In the genomic region with DNA sequence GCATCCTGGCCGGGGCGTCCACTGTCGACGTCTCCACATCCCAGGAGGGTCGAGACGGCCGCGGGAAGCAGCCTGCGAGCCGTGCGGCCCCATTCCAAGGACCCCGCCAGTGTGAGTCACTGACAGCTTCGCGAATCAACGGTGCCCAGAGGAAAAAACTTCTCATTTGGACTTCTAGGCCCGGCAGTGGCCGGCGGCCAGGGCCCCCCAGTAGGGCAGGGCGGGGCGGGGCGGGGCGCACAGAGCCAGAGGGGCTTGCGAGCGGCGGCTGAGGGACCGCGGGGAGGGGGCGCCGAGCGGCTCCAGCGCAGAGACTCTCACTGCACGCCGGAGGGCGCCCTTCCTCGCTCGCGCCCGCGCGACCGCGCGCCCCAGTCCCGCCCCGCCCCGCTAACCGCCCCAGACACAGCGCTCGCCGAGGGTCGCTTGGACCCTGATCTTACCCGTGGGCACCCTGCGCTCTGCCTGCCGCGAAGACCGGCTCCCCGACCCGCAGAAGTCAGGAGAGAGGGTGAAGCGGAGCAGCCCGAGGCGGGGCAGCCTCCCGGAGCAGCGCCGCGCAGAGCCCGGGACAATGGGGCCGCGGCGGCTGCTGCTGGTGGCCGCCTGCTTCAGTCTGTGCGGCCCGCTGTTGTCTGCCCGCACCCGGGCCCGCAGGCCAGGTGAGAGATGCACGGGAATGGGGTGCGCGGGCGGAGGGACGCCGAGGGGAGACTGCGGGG, we compare ENCODE assay signal across 1 cellular context.
TF ChIP-seq lines count a peak whose summit lies in the region.

TSS of gene F2R (plus strand) at position 393 of the 722 bp plus-strand sequence. CDS start at position 575, 182 bp downstream.

TF ChIP-seq in HepG2, 621 proteins besides CTCF, POLR2A, EP300 and RAD21 (continued from another document and continues in another):
- TF ChIP-seq, protein P1, sequence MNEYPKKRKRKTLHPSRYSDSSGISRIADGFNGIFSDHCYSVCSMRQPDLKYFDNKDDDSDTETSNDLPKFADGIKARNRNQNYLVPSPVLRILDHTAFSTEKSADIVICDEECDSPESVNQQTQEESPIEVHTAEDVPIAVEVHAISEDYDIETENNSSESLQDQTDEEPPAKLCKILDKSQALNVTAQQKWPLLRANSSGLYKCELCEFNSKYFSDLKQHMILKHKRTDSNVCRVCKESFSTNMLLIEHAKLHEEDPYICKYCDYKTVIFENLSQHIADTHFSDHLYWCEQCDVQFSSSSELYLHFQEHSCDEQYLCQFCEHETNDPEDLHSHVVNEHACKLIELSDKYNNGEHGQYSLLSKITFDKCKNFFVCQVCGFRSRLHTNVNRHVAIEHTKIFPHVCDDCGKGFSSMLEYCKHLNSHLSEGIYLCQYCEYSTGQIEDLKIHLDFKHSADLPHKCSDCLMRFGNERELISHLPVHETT (CRISPR knock-in tag; conservative IDR thresholded peaks at IDR 0.05), result no peak
- TF ChIP-seq, protein P2, sequence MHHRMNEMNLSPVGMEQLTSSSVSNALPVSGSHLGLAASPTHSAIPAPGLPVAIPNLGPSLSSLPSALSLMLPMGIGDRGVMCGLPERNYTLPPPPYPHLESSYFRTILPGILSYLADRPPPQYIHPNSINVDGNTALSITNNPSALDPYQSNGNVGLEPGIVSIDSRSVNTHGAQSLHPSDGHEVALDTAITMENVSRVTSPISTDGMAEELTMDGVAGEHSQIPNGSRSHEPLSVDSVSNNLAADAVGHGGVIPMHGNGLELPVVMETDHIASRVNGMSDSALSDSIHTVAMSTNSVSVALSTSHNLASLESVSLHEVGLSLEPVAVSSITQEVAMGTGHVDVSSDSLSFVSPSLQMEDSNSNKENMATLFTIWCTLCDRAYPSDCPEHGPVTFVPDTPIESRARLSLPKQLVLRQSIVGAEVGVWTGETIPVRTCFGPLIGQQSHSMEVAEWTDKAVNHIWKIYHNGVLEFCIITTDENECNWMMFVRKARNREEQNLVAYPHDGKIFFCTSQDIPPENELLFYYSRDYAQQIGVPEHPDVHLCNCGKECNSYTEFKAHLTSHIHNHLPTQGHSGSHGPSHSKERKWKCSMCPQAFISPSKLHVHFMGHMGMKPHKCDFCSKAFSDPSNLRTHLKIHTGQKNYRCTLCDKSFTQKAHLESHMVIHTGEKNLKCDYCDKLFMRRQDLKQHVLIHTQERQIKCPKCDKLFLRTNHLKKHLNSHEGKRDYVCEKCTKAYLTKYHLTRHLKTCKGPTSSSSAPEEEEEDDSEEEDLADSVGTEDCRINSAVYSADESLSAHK (CRISPR knock-in tag; IDR thresholded peaks at IDR 0.05; ENCODE audit: borderline replicate concordance), result no peak
- TF ChIP-seq TCF7L2 (IDR thresholded peaks at IDR 0.05; ENCODE audit: low read depth, low read length) (no peak), EEA1 (CRISPR knock-in tag; IDR thresholded peaks at IDR 0.05; ENCODE audit: borderline replicate concordance) (no peak), SIX1 (CRISPR knock-in tag; IDR thresholded peaks at IDR 0.05; ENCODE audit: borderline replicate concordance) (no peak), PRDM10 (CRISPR knock-in tag; IDR thresholded peaks at IDR 0.05; ENCODE audit: low read depth) (no peak), ZSCAN29 (CRISPR knock-in tag; conservative IDR thresholded peaks at IDR 0.05) (no peak), ARHGAP35 (CRISPR knock-in tag; IDR thresholded peaks at IDR 0.05; ENCODE audit: borderline replicate concordance) (no peak; the same call in 1 of the 2 replicates), DPF2 (CRISPR knock-in tag; IDR thresholded peaks at IDR 0.05; ENCODE audit: borderline replicate concordance, low read depth) (0 out of 2 replicates have a peak, but pooled peaks have one; percentile 20), SRY (CRISPR knock-in tag; IDR thresholded peaks at IDR 0.05) (peak; percentile 55; the same call in 1 of the 2 replicates), ZNF724P (CRISPR knock-in tag; IDR thresholded peaks at IDR 0.05; ENCODE audit: borderline replicate concordance) (no peak), REPIN1 (CRISPR knock-in tag; IDR thresholded peaks at IDR 0.05; ENCODE audit: borderline replicate concordance, low read depth) (peak; percentile 69; the same call in 1 of the 2 replicates), NFIC (IDR thresholded peaks at IDR 0.05; ENCODE audit: low read length) (no peak), NKX3-1 (CRISPR knock-in tag; IDR thresholded peaks at IDR 0.05) (no peak), ZNF20 (CRISPR knock-in tag; IDR thresholded peaks at IDR 0.05) (no peak), FIP1L1 (IDR thresholded peaks at IDR 0.05; ENCODE audit: borderline replicate concordance, insufficient read depth, low read depth, low read length) (no peak), MIXL1 (CRISPR knock-in tag; IDR thresholded peaks at IDR 0.05) (no peak), ZBTB34 (CRISPR knock-in tag; IDR thresholded peaks at IDR 0.05) (0 out of 2 replicates have a peak, but pooled peaks have one; percentile 35), ZBTB20 (CRISPR knock-in tag; IDR thresholded peaks at IDR 0.05; ENCODE audit: borderline replicate concordance, low read depth) (no peak), SSRP1 (CRISPR knock-in tag; IDR thresholded peaks at IDR 0.05) (no peak), ZBTB3 (CRISPR knock-in tag; IDR thresholded peaks at IDR 0.05; ENCODE audit: borderline replicate concordance, low read depth) (no peak), MATR3 (CRISPR knock-in tag; IDR thresholded peaks at IDR 0.05) (no peak), MYNN (CRISPR knock-in tag; IDR thresholded peaks at IDR 0.05; ENCODE audit: low read depth) (no peak), THAP11 (CRISPR knock-in tag; IDR thresholded peaks at IDR 0.05) (no peak), FOXA1 (IDR thresholded peaks at IDR 0.05) (no peak), FOXA1 (CRISPR knock-in tag; IDR thresholded peaks at IDR 0.05) (no peak), PRPF4 (IDR thresholded peaks at IDR 0.05; ENCODE audit: low read depth, low read length, poor library complexity, severe bottlenecking) (no peak)
- TF ChIP-seq, protein P3, sequence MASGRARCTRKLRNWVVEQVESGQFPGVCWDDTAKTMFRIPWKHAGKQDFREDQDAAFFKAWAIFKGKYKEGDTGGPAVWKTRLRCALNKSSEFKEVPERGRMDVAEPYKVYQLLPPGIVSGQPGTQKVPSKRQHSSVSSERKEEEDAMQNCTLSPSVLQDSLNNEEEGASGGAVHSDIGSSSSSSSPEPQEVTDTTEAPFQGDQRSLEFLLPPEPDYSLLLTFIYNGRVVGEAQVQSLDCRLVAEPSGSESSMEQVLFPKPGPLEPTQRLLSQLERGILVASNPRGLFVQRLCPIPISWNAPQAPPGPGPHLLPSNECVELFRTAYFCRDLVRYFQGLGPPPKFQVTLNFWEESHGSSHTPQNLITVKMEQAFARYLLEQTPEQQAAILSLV (CRISPR knock-in tag; IDR thresholded peaks at IDR 0.05; ENCODE audit: borderline replicate concordance), result peak; percentile 82
- TF ChIP-seq, protein P4, sequence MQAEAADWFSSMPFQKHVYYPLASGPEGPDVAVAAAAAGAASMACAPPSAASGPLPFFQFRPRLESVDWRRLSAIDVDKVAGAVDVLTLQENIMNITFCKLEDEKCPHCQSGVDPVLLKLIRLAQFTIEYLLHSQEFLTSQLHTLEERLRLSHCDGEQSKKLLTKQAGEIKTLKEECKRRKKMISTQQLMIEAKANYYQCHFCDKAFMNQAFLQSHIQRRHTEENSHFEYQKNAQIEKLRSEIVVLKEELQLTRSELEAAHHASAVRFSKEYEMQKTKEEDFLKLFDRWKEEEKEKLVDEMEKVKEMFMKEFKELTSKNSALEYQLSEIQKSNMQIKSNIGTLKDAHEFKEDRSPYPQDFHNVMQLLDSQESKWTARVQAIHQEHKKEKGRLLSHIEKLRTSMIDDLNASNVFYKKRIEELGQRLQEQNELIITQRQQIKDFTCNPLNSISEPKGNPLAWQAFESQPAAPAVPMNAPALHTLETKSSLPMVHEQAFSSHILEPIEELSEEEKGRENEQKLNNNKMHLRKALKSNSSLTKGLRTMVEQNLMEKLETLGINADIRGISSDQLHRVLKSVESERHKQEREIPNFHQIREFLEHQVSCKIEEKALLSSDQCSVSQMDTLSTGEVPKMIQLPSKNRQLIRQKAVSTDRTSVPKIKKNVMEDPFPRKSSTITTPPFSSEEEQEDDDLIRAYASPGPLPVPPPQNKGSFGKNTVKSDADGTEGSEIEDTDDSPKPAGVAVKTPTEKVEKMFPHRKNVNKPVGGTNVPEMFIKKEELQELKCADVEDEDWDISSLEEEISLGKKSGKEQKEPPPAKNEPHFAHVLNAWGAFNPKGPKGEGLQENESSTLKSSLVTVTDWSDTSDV (CRISPR knock-in tag; IDR thresholded peaks at IDR 0.05), result 0 out of 2 replicates have a peak, but pooled peaks have one; percentile 55
- TF ChIP-seq, protein P5, sequence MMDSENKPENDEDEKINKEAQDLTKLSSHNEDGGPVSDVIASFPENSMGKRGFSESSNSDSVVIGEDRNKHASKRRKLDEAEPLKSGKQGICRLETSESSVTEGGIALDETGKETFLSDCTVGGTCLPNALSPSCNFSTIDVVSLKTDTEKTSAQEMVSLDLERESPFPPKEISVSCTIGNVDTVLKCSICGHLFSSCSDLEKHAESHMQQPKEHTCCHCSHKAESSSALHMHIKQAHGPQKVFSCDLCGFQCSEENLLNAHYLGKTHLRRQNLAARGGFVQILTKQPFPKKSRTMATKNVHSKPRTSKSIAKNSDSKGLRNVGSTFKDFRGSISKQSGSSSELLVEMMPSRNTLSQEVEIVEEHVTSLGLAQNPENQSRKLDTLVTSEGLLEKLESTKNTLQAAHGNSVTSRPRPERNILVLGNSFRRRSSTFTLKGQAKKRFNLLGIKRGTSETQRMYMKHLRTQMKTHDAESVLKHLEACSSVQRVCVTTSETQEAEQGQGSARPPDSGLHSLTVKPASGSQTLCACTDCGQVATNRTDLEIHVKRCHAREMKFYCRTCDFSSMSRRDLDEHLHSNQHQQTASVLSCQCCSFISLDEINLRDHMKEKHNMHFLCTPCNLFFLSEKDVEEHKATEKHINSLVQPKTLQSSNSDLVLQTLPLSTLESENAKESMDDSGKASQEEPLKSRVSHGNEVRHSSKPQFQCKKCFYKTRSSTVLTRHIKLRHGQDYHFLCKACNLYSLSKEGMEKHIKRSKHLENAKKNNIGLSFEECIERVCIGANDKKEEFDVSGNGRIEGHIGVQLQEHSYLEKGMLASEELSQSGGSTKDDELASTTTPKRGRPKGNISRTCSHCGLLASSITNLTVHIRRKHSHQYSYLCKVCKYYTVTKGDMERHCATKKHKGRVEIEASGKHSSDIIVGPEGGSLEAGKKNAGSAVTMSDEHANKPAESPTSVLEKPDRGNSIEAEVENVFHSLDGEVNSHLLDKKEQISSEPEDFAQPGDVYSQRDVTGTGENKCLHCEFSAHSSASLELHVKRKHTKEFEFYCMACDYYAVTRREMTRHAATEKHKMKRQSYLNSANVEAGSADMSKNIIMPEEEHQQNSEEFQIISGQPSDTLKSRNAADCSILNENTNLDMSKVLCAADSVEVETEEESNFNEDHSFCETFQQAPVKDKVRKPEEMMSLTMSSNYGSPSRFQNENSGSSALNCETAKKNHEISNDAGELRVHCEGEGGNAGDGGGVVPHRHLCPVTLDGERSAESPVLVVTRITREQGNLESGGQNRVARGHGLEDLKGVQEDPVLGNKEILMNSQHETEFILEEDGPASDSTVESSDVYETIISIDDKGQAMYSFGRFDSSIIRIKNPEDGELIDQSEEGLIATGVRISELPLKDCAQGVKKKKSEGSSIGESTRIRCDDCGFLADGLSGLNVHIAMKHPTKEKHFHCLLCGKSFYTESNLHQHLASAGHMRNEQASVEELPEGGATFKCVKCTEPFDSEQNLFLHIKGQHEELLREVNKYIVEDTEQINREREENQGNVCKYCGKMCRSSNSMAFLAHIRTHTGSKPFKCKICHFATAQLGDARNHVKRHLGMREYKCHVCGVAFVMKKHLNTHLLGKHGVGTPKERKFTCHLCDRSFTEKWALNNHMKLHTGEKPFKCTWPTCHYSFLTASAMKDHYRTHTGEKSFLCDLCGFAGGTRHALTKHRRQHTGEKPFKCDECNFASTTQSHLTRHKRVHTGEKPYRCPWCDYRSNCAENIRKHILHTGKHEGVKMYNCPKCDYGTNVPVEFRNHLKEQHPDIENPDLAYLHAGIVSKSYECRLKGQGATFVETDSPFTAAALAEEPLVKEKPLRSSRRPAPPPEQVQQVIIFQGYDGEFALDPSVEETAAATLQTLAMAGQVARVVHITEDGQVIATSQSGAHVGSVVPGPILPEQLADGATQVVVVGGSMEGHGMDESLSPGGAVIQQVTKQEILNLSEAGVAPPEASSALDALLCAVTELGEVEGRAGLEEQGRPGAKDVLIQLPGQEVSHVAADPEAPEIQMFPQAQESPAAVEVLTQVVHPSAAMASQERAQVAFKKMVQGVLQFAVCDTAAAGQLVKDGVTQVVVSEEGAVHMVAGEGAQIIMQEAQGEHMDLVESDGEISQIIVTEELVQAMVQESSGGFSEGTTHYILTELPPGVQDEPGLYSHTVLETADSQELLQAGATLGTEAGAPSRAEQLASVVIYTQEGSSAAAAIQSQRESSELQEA (CRISPR knock-in tag; IDR thresholded peaks at IDR 0.05; ENCODE audit: not compliant biosample characterization), result peak; percentile 69
- TF ChIP-seq, protein P6, sequence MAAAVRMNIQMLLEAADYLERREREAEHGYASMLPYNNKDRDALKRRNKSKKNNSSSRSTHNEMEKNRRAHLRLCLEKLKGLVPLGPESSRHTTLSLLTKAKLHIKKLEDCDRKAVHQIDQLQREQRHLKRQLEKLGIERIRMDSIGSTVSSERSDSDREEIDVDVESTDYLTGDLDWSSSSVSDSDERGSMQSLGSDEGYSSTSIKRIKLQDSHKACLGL (CRISPR knock-in tag; IDR thresholded peaks at IDR 0.05), result no peak
